1 cellular context compared by ENCODE assay signal in the genomic region with DNA sequence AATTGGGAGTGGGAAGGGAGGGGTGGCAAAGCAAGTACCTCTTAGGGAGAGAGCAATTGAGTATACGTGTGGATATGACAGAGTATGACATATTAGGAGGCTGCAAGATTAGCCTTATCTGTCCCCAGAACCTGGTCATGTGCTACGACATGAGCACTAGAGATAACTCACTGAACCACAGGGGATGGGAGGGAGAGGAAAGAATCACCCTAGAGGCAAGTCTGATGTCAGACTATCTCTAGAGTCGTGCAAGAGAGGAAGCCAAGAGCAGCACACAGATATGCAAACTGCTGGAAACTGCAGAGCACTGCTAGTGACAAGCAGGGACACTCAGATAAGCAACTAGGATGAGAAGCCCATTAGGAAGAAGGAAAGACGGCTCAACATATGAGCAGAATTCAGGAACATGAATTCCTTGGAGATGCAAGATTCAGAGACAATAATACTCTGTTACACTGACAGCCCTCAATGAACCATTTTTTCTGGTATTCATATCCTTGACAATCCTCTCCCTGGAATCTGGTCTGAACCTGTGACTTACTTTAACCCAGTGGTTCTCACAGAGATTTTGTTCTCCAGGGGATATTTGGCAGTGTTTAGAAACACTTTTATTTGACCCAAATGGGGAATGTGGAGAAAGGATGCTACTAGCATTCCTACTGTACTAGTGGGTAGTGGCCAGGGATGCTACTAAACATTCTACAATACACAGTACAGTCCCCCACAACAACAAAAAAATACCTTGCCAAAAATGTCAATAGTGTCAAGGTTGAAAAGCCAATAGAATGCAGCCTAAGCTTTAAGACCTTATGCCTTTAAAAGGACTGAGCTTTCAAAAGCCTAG.
A peak's percentile ranks its signal among the peaks of the same experiment; 100 is the strongest.
TF ChIP-seq lines count a peak whose summit lies in the region.

No MANE protein-coding gene starts in this region.

TF ChIP-seq in K562, 482 proteins besides CTCF, POLR2A, EP300 and RAD21 (continued from another document and continues in another):
- TF ChIP-seq LARP7 (IDR thresholded peaks at IDR 0.05), result no peak
- TF ChIP-seq GABPB2 (CRISPR knock-in tag; conservative IDR thresholded peaks at IDR 0.05), result no peak
- no peak for TF ChIP-seq ZBTB7A (IDR thresholded peaks at IDR 0.05; ENCODE audit: borderline replicate concordance, control insufficient read depth, low read depth, low read length)
- no peak for TF ChIP-seq FOXA1 (IDR thresholded peaks at IDR 0.05; ENCODE audit: borderline replicate concordance)
- TF ChIP-seq YBX1 (IDR thresholded peaks at IDR 0.05), result no peak
- no peak for TF ChIP-seq PHF21A (IDR thresholded peaks at IDR 0.05; ENCODE audit: borderline replicate concordance, low read depth)
- TF ChIP-seq ZFP36 (IDR thresholded peaks at IDR 0.05; ENCODE audit: low read depth, low read length, partially characterized antibody), result peak; percentile 54
- peak; percentile 67 for TF ChIP-seq PRDM10 (IDR thresholded peaks at IDR 0.05; ENCODE audit: partially characterized antibody)
- peak; percentile 100 for TF ChIP-seq STAT5A (IDR thresholded peaks at IDR 0.05; ENCODE audit: borderline replicate concordance, low read length)
- no peak for TF ChIP-seq HNRNPK (IDR thresholded peaks at IDR 0.05; ENCODE audit: low read depth, low read length, poor library complexity, severe bottlenecking)
- TF ChIP-seq, protein P1, sequence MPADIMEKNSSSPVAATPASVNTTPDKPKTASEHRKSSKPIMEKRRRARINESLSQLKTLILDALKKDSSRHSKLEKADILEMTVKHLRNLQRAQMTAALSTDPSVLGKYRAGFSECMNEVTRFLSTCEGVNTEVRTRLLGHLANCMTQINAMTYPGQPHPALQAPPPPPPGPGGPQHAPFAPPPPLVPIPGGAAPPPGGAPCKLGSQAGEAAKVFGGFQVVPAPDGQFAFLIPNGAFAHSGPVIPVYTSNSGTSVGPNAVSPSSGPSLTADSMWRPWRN (IDR thresholded peaks at IDR 0.05; ENCODE audit: low read depth), result peak; percentile 98
- TF ChIP-seq GATA2 (CRISPR knock-in tag; IDR thresholded peaks at IDR 0.05), result peak; percentile 100
- TF ChIP-seq RB1 (IDR thresholded peaks at IDR 0.05; ENCODE audit: low read depth), result no peak; the same call in 1 of the 2 replicates
- TF ChIP-seq, protein P2, sequence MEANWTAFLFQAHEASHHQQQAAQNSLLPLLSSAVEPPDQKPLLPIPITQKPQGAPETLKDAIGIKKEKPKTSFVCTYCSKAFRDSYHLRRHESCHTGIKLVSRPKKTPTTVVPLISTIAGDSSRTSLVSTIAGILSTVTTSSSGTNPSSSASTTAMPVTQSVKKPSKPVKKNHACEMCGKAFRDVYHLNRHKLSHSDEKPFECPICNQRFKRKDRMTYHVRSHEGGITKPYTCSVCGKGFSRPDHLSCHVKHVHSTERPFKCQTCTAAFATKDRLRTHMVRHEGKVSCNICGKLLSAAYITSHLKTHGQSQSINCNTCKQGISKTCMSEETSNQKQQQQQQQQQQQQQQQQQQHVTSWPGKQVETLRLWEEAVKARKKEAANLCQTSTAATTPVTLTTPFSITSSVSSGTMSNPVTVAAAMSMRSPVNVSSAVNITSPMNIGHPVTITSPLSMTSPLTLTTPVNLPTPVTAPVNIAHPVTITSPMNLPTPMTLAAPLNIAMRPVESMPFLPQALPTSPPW (CRISPR knock-in tag; IDR thresholded peaks at IDR 0.05), result peak; percentile 95
- TF ChIP-seq SIRT6 (IDR thresholded peaks at IDR 0.05; ENCODE audit: low read depth, low read length), result no peak
- TF ChIP-seq, protein P3, sequence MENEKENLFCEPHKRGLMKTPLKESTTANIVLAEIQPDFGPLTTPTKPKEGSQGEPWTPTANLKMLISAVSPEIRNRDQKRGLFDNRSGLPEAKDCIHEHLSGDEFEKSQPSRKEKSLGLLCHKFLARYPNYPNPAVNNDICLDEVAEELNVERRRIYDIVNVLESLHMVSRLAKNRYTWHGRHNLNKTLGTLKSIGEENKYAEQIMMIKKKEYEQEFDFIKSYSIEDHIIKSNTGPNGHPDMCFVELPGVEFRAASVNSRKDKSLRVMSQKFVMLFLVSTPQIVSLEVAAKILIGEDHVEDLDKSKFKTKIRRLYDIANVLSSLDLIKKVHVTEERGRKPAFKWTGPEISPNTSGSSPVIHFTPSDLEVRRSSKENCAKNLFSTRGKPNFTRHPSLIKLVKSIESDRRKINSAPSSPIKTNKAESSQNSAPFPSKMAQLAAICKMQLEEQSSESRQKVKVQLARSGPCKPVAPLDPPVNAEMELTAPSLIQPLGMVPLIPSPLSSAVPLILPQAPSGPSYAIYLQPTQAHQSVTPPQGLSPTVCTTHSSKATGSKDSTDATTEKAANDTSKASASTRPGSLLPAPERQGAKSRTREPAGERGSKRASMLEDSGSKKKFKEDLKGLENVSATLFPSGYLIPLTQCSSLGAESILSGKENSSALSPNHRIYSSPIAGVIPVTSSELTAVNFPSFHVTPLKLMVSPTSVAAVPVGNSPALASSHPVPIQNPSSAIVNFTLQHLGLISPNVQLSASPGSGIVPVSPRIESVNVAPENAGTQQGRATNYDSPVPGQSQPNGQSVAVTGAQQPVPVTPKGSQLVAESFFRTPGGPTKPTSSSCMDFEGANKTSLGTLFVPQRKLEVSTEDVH (IDR thresholded peaks at IDR 0.05; ENCODE audit: low read depth, partially characterized antibody), result peak; percentile 83
- peak; percentile 90 for TF ChIP-seq NCOA4 (IDR thresholded peaks at IDR 0.05; ENCODE audit: partially characterized antibody)
- TF ChIP-seq ZNF696 (CRISPR knock-in tag; conservative IDR thresholded peaks at IDR 0.05), result no peak
- TF ChIP-seq ZBTB9 (CRISPR knock-in tag; IDR thresholded peaks at IDR 0.05), result peak; percentile 96
- TF ChIP-seq, protein P4, sequence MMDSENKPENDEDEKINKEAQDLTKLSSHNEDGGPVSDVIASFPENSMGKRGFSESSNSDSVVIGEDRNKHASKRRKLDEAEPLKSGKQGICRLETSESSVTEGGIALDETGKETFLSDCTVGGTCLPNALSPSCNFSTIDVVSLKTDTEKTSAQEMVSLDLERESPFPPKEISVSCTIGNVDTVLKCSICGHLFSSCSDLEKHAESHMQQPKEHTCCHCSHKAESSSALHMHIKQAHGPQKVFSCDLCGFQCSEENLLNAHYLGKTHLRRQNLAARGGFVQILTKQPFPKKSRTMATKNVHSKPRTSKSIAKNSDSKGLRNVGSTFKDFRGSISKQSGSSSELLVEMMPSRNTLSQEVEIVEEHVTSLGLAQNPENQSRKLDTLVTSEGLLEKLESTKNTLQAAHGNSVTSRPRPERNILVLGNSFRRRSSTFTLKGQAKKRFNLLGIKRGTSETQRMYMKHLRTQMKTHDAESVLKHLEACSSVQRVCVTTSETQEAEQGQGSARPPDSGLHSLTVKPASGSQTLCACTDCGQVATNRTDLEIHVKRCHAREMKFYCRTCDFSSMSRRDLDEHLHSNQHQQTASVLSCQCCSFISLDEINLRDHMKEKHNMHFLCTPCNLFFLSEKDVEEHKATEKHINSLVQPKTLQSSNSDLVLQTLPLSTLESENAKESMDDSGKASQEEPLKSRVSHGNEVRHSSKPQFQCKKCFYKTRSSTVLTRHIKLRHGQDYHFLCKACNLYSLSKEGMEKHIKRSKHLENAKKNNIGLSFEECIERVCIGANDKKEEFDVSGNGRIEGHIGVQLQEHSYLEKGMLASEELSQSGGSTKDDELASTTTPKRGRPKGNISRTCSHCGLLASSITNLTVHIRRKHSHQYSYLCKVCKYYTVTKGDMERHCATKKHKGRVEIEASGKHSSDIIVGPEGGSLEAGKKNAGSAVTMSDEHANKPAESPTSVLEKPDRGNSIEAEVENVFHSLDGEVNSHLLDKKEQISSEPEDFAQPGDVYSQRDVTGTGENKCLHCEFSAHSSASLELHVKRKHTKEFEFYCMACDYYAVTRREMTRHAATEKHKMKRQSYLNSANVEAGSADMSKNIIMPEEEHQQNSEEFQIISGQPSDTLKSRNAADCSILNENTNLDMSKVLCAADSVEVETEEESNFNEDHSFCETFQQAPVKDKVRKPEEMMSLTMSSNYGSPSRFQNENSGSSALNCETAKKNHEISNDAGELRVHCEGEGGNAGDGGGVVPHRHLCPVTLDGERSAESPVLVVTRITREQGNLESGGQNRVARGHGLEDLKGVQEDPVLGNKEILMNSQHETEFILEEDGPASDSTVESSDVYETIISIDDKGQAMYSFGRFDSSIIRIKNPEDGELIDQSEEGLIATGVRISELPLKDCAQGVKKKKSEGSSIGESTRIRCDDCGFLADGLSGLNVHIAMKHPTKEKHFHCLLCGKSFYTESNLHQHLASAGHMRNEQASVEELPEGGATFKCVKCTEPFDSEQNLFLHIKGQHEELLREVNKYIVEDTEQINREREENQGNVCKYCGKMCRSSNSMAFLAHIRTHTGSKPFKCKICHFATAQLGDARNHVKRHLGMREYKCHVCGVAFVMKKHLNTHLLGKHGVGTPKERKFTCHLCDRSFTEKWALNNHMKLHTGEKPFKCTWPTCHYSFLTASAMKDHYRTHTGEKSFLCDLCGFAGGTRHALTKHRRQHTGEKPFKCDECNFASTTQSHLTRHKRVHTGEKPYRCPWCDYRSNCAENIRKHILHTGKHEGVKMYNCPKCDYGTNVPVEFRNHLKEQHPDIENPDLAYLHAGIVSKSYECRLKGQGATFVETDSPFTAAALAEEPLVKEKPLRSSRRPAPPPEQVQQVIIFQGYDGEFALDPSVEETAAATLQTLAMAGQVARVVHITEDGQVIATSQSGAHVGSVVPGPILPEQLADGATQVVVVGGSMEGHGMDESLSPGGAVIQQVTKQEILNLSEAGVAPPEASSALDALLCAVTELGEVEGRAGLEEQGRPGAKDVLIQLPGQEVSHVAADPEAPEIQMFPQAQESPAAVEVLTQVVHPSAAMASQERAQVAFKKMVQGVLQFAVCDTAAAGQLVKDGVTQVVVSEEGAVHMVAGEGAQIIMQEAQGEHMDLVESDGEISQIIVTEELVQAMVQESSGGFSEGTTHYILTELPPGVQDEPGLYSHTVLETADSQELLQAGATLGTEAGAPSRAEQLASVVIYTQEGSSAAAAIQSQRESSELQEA (IDR thresholded peaks at IDR 0.05; ENCODE audit: low read depth), result no peak
- TF ChIP-seq HLTF (IDR thresholded peaks at IDR 0.05), result peak; percentile 98
- no peak for TF ChIP-seq RBM34 (IDR thresholded peaks at IDR 0.05; ENCODE audit: borderline replicate concordance, insufficient read depth, low read length)
- TF ChIP-seq ZNF175 (CRISPR knock-in tag; IDR thresholded peaks at IDR 0.05; ENCODE audit: low read depth), result peak; percentile 97
- TF ChIP-seq POLR2B (IDR thresholded peaks at IDR 0.05; ENCODE audit: low read depth, partially characterized antibody), result no peak
- TF ChIP-seq ZNF668 (CRISPR knock-in tag; IDR thresholded peaks at IDR 0.05), result no peak
- TF ChIP-seq, protein P5, sequence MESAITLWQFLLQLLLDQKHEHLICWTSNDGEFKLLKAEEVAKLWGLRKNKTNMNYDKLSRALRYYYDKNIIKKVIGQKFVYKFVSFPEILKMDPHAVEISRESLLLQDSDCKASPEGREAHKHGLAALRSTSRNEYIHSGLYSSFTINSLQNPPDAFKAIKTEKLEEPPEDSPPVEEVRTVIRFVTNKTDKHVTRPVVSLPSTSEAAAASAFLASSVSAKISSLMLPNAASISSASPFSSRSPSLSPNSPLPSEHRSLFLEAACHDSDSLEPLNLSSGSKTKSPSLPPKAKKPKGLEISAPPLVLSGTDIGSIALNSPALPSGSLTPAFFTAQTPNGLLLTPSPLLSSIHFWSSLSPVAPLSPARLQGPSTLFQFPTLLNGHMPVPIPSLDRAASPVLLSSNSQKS (CRISPR knock-in tag; IDR thresholded peaks at IDR 0.05), result peak; percentile 55; the same call in 1 of the 2 replicates
- TF ChIP-seq MTF1 (CRISPR knock-in tag; IDR thresholded peaks at IDR 0.05; ENCODE audit: borderline replicate concordance), result no peak
- no peak for TF ChIP-seq SIN3B (IDR thresholded peaks at IDR 0.05; ENCODE audit: low read depth)
- TF ChIP-seq ILF3 (IDR thresholded peaks at IDR 0.05; ENCODE audit: borderline replicate concordance), result 0 out of 2 replicates have a peak, but pooled peaks have one; percentile 31
- TF ChIP-seq ZNF212 (CRISPR knock-in tag; IDR thresholded peaks at IDR 0.05), result no peak
